Comparison of ENCODE assay signal across 14 cellular contexts in genomic region chr4:173536808-173537429, GRCh38. TPM values are rescaled to one million over a fixed set of nuclear protein-coding genes. Genes with fewer than 3 reads are reported as not detected.
DNase-seq lines count a peak whose midpoint lies in the region; ATAC-seq lines count a peak whose summit lies in the region.
"Had no signal": no experiment of that assay in that cellular context is flagged by ENCODE, and none has a peak within 500 bp of the region (broad histone marks: within the 10 kb centered on the region; RNA-seq: fewer than 3 reads in every experiment).

No MANE protein-coding gene starts in this region.

- no peaks in the 10 kb centered on the region for H3K4me1 ChIP-seq in SJCRH30

- intact Hi-C loops in Right ventricle myocardium inferior (cut with DNase I) = loop anchor here (5.0 to 10.0 kb wide), 2 partner anchors 145 to 618 kb away; no protein-coding TSS in a partner anchor
- intact Hi-C loops in cardiac septum (cut with DNase I) = loop anchor here (10.0 kb wide), 1 partner anchor 618 kb away; no protein-coding TSS in a partner anchor

- H3K9me3 ChIP-seq in SJCRH30 (replicated peaks) = no peaks in the 10 kb centered on the region

- H3K27ac ChIP-seq in SJCRH30 = no peak overlapping the region

- H3K36me3 ChIP-seq in SJCRH30 = no peaks in the 10 kb centered on the region

- no peak overlapping the region for H3K4me3 ChIP-seq in SJCRH30

- H3K27me3 ChIP-seq in SJCRH30 = no peaks in the 10 kb centered on the region

- DNase-seq in Right ventricle myocardium inferior (ENCODE audit: missing footprints) (no peak), cardiac septum (ENCODE audit: low spot score) (no peak), amniotic epithelial cell (ENCODE audit: low read depth) (peak; percentile 52), iPS-NIHi11 (ENCODE audit: low spot score) (peak; percentile 45), SJCRH30 (no peak), NCI-H345 (lab: John Stamatoyannopoulos, UW) (no peak), SKM-1 treated with dmso at 0.1 percent for 144 hours (lab: John Stamatoyannopoulos, UW; ENCODE audit: unreplicated experiment) (no peak)
- DNase-seq: activated T-cell treated with anti-CD3 and anti-CD28 coated beads for 4 hours; caudate nucleus; naive thymus-derived CD8-positive, alpha-beta T cell; NCI-H446 had no signal

- ATAC-seq in Right ventricle myocardium inferior (peak; percentile 17), HG02588 (IDR thresholded peaks at IDR 0.05; ENCODE audit: unreplicated experiment) (no peak)

RNA-seq across cellular contexts. Expression of gene HAND2, which starts 6.9 kb away (rescaled TPM):
- total RNA-seq in Right ventricle myocardium inferior (151 TPM), cardiac septum (161 TPM)
- 2.3 and 3.4 TPM in 2 replicates for total RNA-seq in SJCRH30 (2014; rRNA removed; shearing (Covaris generic))
- total RNA-seq: glomerular endothelial cell; naive thymus-derived CD8-positive, alpha-beta T cell; T-helper 2 cell treated with Interferon-gamma antibody and Interleukin-4, amounts not matched to agents 100 ng/mL and 5 ng/mL, for 36 hours had no signal

Comparison
In these comparisons a context has a peak if more than half of its experiments do, and no peak if none do; other contexts are left out.
1. DNase-seq: peak in amniotic epithelial cell (single experiment) and iPS-NIHi11 (single experiment); none in Right ventricle myocardium inferior (single experiment), cardiac septum (single experiment), SJCRH30 (0 of 2), NCI-H345 (single experiment) and SKM-1 treated with dmso at 0.1 percent for 144 hours (single experiment).
2. RNA of gene HAND2, which starts 6.9 kb away (total RNA-seq): 161 TPM in cardiac septum (single experiment) and 151 TPM in Right ventricle myocardium inferior (single experiment); 2.3 to 3.4 TPM in SJCRH30; every median in the first group is over 10 times any median in the second.